ENCODE assay signal across 16 cellular contexts in the genomic region with DNA sequence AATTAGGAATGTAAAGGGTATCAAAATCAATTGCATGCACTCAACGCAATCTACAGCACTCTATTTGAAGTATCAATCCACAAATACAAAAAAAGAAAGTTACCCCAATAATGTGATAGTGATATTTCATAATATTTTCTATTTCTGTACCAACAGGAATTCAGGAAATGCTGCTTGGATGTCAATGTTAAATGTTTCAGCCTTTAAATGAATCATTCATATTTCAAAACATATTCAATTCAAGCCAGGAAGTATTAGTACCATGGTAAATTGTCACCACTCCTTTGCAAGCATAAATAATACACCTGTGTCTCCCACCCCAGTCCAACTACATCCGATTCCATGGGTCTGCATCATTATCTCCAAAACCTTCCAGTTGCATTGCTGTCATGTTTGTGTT.
DNase-seq lines count a peak whose midpoint lies in the region; ATAC-seq and TF ChIP-seq lines count a peak whose summit lies in the region.
"Had no signal": no experiment of that assay in that cellular context is flagged by ENCODE, and none has a peak within 500 bp of the region (broad histone marks: within the 10 kb centered on the region; RNA-seq: fewer than 3 reads in every experiment).

No MANE protein-coding gene starts in this region.

- H3K36me3 ChIP-seq in RWPE2 (ENCODE audit: low read depth) = no peaks in the 10 kb centered on the region
- H3K36me3 ChIP-seq: HAP-1 had no signal

- DNase-seq in RWPE2 (ENCODE audit: low spot score) (no peak), cardiac fibroblast (ENCODE audit: low read depth in 2 of 2) (peak; percentile 1 to 12), iris pigment epithelial cell (ENCODE audit: low read depth) (peak; percentile 21), NCI-H2107 treated with DMSO at 0.1 percent for 48 hours (lab: John Stamatoyannopoulos, UW; ENCODE audit: unreplicated experiment) (no peak), LoVo (ENCODE audit: low spot score) (no peak), dedifferentiated amniotic fluid mesenchymal stem cell (ENCODE audit: extremely low spot score) (no peak)
- DNase-seq: C1 segment of cervical spinal cord; Calu3; CD4-positive, alpha-beta memory T cell; COR-L47; DMS53; DMS79 treated with DMSO at 0.1 percent for 48 hours; GF-D8; GOT3 had no signal

- no peaks in the 10 kb centered on the region for H3K9me3 ChIP-seq in RWPE2 (ENCODE audit: severe bottlenecking)
- H3K9me3 ChIP-seq: HAP-1 had no signal

- no peak overlapping the region for H3K4me3 ChIP-seq in RWPE2 (ENCODE audit: severe bottlenecking)
- no peak overlapping the region for H3K4me3 ChIP-seq in cardiac fibroblast (replicated peaks in 1 of 2; ENCODE audit: low read depth in 2 of 2, low read length in 2 of 2)
- H3K4me3 ChIP-seq: HAP-1 had no signal

- no peak overlapping the region for H3K27ac ChIP-seq in RWPE2 (ENCODE audit: poor library complexity, severe bottlenecking)

- peak; percentile 33; the same call in 1 of the 3 replicates for ATAC-seq in RWPE2 (ENCODE audit: low read depth)
- ATAC-seq in GM21526 (IDR thresholded peaks at IDR 0.05; ENCODE audit: low FRiP score, unreplicated experiment) = no peak

- no peaks in the 10 kb centered on the region for H3K27me3 ChIP-seq in RWPE2 (ENCODE audit: insufficient read depth, poor library complexity, severe bottlenecking)

- peaks cover 3% of the 10 kb centered on the region for H3K4me1 ChIP-seq in RWPE2 (ENCODE audit: insufficient read depth, poor library complexity, severe bottlenecking)
- H3K4me1 ChIP-seq: HAP-1 had no signal

- TF ChIP-seq CTCF in RWPE2 (IDR thresholded peaks at IDR 0.05; ENCODE audit: poor library complexity, severe bottlenecking) (no peak), cardiac fibroblast (IDR thresholded peaks at IDR 0.05; ENCODE audit: low read depth, low read length) (no peak)

Comparison
In these comparisons a context has a peak if more than half of its experiments do, and no peak if none do; other contexts are left out.
1. DNase-seq: peak in cardiac fibroblast (2 of 2) and iris pigment epithelial cell (single experiment); none in RWPE2 (single experiment), NCI-H2107 treated with DMSO at 0.1 percent for 48 hours (single experiment), LoVo (single experiment) and dedifferentiated amniotic fluid mesenchymal stem cell (single experiment).